Comparison of ENCODE assay signal across 1 cellular context in genomic region chr19:13025819-13026477, GRCh38.
TF ChIP-seq lines count a peak whose summit lies in the region.

No MANE protein-coding gene starts in this region.

TF ChIP-seq in SK-N-SH, 30 proteins besides CTCF, POLR2A, EP300 and RAD21 (continued from another document):
- TF ChIP-seq IRF3 (IDR thresholded peaks at IDR 0.05; ENCODE audit: low read depth, low read length) (no peak), TEAD4 (IDR thresholded peaks at IDR 0.05; ENCODE audit: borderline replicate concordance, insufficient read depth) (no peak), TAF1 (IDR thresholded peaks at IDR 0.05; ENCODE audit: borderline replicate concordance, low read depth, low read length) (no peak), MAX (IDR thresholded peaks at IDR 0.05; ENCODE audit: low read depth) (no peak), MEF2A (IDR thresholded peaks at IDR 0.05; ENCODE audit: borderline replicate concordance, low read depth) (no peak), NRF1 (IDR thresholded peaks at IDR 0.05; ENCODE audit: low read depth, low read length) (no peak), GABPA (IDR thresholded peaks at IDR 0.05; ENCODE audit: low read depth) (no peak), ZBTB33 (IDR thresholded peaks at IDR 0.05; ENCODE audit: borderline replicate concordance, low read depth) (no peak), YY1 (IDR thresholded peaks at IDR 0.05; ENCODE audit: low read depth) (no peak), CHD2 (IDR thresholded peaks at IDR 0.05; ENCODE audit: low read length, partially characterized antibody) (no peak), FOXJ3 (CRISPR knock-in tag; IDR thresholded peaks at IDR 0.05) (no peak), JUND (IDR thresholded peaks at IDR 0.05) (no peak), SIN3A (IDR thresholded peaks at IDR 0.05; ENCODE audit: borderline replicate concordance, low read depth, low read length) (no peak), USF2 (IDR thresholded peaks at IDR 0.05; ENCODE audit: borderline replicate concordance, low read depth, low read length) (no peak), EZH2phosphoT487 (IDR thresholded peaks at IDR 0.05; ENCODE audit: borderline replicate concordance, low read depth) (no peak), RFX5 (IDR thresholded peaks at IDR 0.05; ENCODE audit: low read length) (no peak), MXI1 (IDR thresholded peaks at IDR 0.05; ENCODE audit: low read depth, low read length) (no peak), NFIC (IDR thresholded peaks at IDR 0.05; ENCODE audit: borderline replicate concordance) (no peak), RXRA (IDR thresholded peaks at IDR 0.05; ENCODE audit: borderline replicate concordance, low read depth) (no peak)
TF ChIP-seq in SK-N-SH: peak in this region for 0.
